ENCODE assay signal across 1 cellular context in genomic region chr4:183098723-183099536, GRCh38.
TF ChIP-seq lines count a peak whose summit lies in the region.

TSS of gene WWC2 (plus strand) at chr4:183099257. CDS start at chr4:183099492, 235 bp downstream.

TF ChIP-seq in H1, 55 proteins besides CTCF, POLR2A, EP300 and RAD21 (continued from another document):
- TF ChIP-seq CHD7 (IDR thresholded peaks at IDR 0.05; ENCODE audit: insufficient replicate concordance, low read length) (no peak), JUND (IDR thresholded peaks at IDR 0.05; ENCODE audit: low read length) (no peak), BCL11A (IDR thresholded peaks at IDR 0.05; ENCODE audit: low read depth in 2 of 2, low read length in 2 of 2) (no peak), USF2 (IDR thresholded peaks at IDR 0.05; ENCODE audit: low read length) (no peak), E2F6 (IDR thresholded peaks at IDR 0.05) (peak; percentile 22; the same call in 1 of the 2 replicates), RFX5 (IDR thresholded peaks at IDR 0.05; ENCODE audit: borderline replicate concordance, low read depth, low read length) (no peak), FOSL1 (IDR thresholded peaks at IDR 0.05; ENCODE audit: insufficient read depth, low read depth, low read length) (no peak), CBX8 (IDR thresholded peaks at IDR 0.05; ENCODE audit: borderline replicate concordance, low read depth, low read length) (no peak), CEBPB (IDR thresholded peaks at IDR 0.05; ENCODE audit: low read depth, low read length) (no peak), TEAD4 (IDR thresholded peaks at IDR 0.05; ENCODE audit: low read depth, low read length) (peak; percentile 100), MAX (IDR thresholded peaks at IDR 0.05) (peak; percentile 72), BACH1 (IDR thresholded peaks at IDR 0.05; ENCODE audit: low read length) (peak; percentile 83), MAFK (IDR thresholded peaks at IDR 0.05; ENCODE audit: low read depth, low read length) (no peak), BRCA1 (IDR thresholded peaks at IDR 0.05; ENCODE audit: low read depth, low read length) (no peak), YY1 (IDR thresholded peaks at IDR 0.05; ENCODE audit: low read depth, low read length) (no peak), SP1 (IDR thresholded peaks at IDR 0.05; ENCODE audit: low read depth, low read length) (peak; percentile 84; the same call in 1 of the 2 replicates), SP2 (IDR thresholded peaks at IDR 0.05; ENCODE audit: low read length) (no peak), CHD2 (IDR thresholded peaks at IDR 0.05; ENCODE audit: low read length) (peak; percentile 55; the same call in 1 of the 2 replicates), HDAC6 (IDR thresholded peaks at IDR 0.05; ENCODE audit: low read depth, low read length) (no peak), SIRT6 (IDR thresholded peaks at IDR 0.05; ENCODE audit: low read length) (no peak), TBP (IDR thresholded peaks at IDR 0.05; ENCODE audit: low read depth, low read length) (no peak), CHD1 (IDR thresholded peaks at IDR 0.05; ENCODE audit: low read depth, low read length) (no peak), CTBP2 (IDR thresholded peaks at IDR 0.05; ENCODE audit: borderline replicate concordance, insufficient read depth, insufficient read length, low read length) (peak; percentile 95), SIN3A (conservative IDR thresholded peaks at IDR 0.05 in 1 of 2, IDR thresholded peaks at IDR 0.05 in 1 of 2; ENCODE audit: low read depth in 1 of 2, low read length in 2 of 2) (peak in 1 of 2 experiments; percentile 27; a peak in 1 of 4 replicates), ASH2L (IDR thresholded peaks at IDR 0.05; ENCODE audit: low read length) (peak; percentile 88), GTF2F1 (IDR thresholded peaks at IDR 0.05; ENCODE audit: borderline replicate concordance, low read depth, low read length) (no peak), ATF2 (IDR thresholded peaks at IDR 0.05; ENCODE audit: low read length) (no peak; the same call in 1 of the 2 replicates), RNF2 (IDR thresholded peaks at IDR 0.05; ENCODE audit: borderline replicate concordance, low read depth, low read length, missing control alignments, poor library complexity, severe bottlenecking) (no peak), GABPA (IDR thresholded peaks at IDR 0.05; ENCODE audit: borderline replicate concordance, insufficient read depth, low read length) (no peak), KDM1A (IDR thresholded peaks at IDR 0.05; ENCODE audit: borderline replicate concordance, low read length) (no peak), RBBP5 (IDR thresholded peaks at IDR 0.05; ENCODE audit: borderline replicate concordance, low read depth, low read length) (peak; percentile 90), EZH2 (IDR thresholded peaks at IDR 0.05; ENCODE audit: low read depth, low read length, severe bottlenecking) (no peak), TAF7 (optimal IDR thresholded peaks at IDR 0.05; ENCODE audit: borderline replicate concordance, low read depth, low read length) (peak; percentile 79), CREB1 (IDR thresholded peaks at IDR 0.05) (peak; percentile 75; the same call in 1 of the 2 replicates), CBX5 (IDR thresholded peaks at IDR 0.05; ENCODE audit: low read depth, low read length) (no peak), KDM5A (IDR thresholded peaks at IDR 0.05; ENCODE audit: low read length) (no peak), HDAC2 (IDR thresholded peaks at IDR 0.05; ENCODE audit: borderline replicate concordance in 1 of 2, low read depth in 2 of 2, low read length in 2 of 2) (peak; percentile 72 to 95; a peak in 3 of 4 replicates), POLR2AphosphoS5 (IDR thresholded peaks at IDR 0.05; ENCODE audit: low read depth, low read length) (peak; percentile 85), SUZ12 (IDR thresholded peaks at IDR 0.05; ENCODE audit: low read length) (0 out of 2 replicates have a peak, but pooled peaks have one; percentile 42), SRF (IDR thresholded peaks at IDR 0.05; ENCODE audit: low read depth, low read length) (no peak)
